Comparison of ENCODE assay signal across 8 cellular contexts in genomic region chr18:7945882-7946281, GRCh38.
DNase-seq lines count a peak whose midpoint lies in the region; ATAC-seq, FAIRE-seq and TF ChIP-seq lines count a peak whose summit lies in the region.

No MANE protein-coding gene starts in this region.

- peak; percentile 88 for DNase-seq in Caki2 (ENCODE audit: low read depth)
- DNase-seq in MG63: peak; percentile 78
- DNase-seq in SKM-1 (lab: John Stamatoyannopoulos, UW; ENCODE audit: unreplicated experiment): no peak
- DNase-seq in NCI-H2081 (lab: John Stamatoyannopoulos, UW): no peak
- DNase-seq in NCI-H1048 (lab: John Stamatoyannopoulos, UW): no peak

- no peaks in the 10 kb centered on the region for H3K9me3 ChIP-seq in MG63

- in situ Hi-C loops in Caki2 (cut with HindIII; ENCODE audit: low pct_unique_long_range_greater_than_20kb, low sequenced_read_pairs): no loop called here

- H3K4me3 ChIP-seq in MG63: no peak overlapping the region

- ATAC-seq in HG02798 (IDR thresholded peaks at IDR 0.05; ENCODE audit: poor library complexity, unreplicated experiment): no peak

- no peaks in the 10 kb centered on the region for H3K36me3 ChIP-seq in MG63

- H3K4me3 Mint-ChIP-seq in nephron: no peak overlapping the region

- H3K27me3 Mint-ChIP-seq in nephron (ENCODE audit: low read depth): no peaks in the 10 kb centered on the region

- no peaks in the 10 kb centered on the region for H3K9me3 Mint-ChIP-seq in nephron

- TF ChIP-seq CTCF in nephron (IDR thresholded peaks at IDR 0.05; ENCODE audit: unreplicated experiment in 3 of 3): no peak

- H3K27me3 ChIP-seq in MG63: no peaks in the 10 kb centered on the region

- H3K27ac Mint-ChIP-seq in nephron: peak overlapping the region; percentile 24 to 84 (median 79)

- FAIRE-seq in endometrium (lab: Jason Lieb, UNC): peak; percentile 46

- H3K4me1 Mint-ChIP-seq in nephron: peaks cover 15% of the 10 kb centered on the region

- H3K36me3 Mint-ChIP-seq in nephron (ENCODE audit: low read depth): no peaks in the 10 kb centered on the region

Comparison
In these comparisons a context has a peak if more than half of its experiments do, and no peak if none do; other contexts are left out.
1. DNase-seq: peak in Caki2 (single experiment) and MG63 (single experiment); none in SKM-1 (single experiment), NCI-H2081 (0 of 2) and NCI-H1048 (single experiment).